ENCODE assay signal across 8 cellular contexts in the genomic region with DNA sequence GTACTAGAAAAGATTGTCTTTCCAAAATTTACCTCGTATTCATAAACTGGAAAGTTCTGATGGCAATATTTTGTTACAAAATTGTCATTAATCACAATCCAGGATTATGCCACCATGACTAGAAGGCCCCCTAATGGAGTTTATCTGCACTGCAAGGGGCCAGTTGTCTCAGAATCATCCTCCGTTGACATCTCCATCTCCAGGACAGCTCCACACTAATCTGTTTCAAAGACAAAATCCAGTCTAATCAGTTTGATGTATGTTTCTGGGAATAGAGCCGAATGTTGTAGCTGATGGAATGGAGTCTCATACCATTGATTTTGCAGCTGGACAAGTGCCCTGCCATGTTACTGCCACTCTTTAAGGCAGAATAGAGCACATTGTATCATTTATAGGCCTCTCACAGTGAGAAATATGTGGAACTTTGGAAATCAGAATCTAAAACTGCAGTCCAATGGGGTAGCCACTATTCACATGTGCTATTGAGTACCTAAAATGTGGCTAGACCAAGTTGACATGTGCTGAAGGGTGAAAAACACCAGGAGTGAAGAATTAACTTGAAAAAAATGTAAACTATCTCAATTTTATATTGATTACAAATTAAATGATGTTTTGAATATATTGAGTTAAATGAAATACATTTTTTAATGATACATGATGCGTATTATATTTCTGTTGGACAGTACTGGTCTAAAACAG. TPM values are rescaled to one million over a fixed set of nuclear protein-coding genes. Genes with fewer than 3 reads are reported as not detected.
DNase-seq lines count a peak whose midpoint lies in the region; ATAC-seq and TF ChIP-seq lines count a peak whose summit lies in the region.

No MANE protein-coding gene starts in this region.

- POLR2A ChIA-PET in SK-N-SH (lab: Yijun Ruan, JAX) = no interaction called here

- H4K20me1 ChIP-seq in SK-N-SH (ENCODE audit: insufficient read depth) = no peaks in the 10 kb centered on the region

- CTCF ChIA-PET in SK-N-SH (lab: Yijun Ruan, JAX) = interaction anchor here (0.9 to 1.8 kb wide), 8 partner anchors 9 to 301 kb away, joined by 3 to 13 read pairs (median 4); a partner anchor contains a TSS

- H3K4me2 ChIP-seq in SK-N-SH = no peak overlapping the region

- intact Hi-C loops in left ventricle myocardium inferior (cut with micrococcal nuclease) (no loop called here), right cardiac atrium (cut with DNase I) (no loop called here), tibial artery (cut with DNase I; ENCODE audit: low total_unique reads) (no loop called here)

- H3K36me3 ChIP-seq in left ventricle myocardium inferior (peaks cover 53% of the 10 kb centered on the region), SK-N-SH (replicated peaks in 1 of 2; ENCODE audit: control insufficient read depth in 1 of 2, insufficient read depth in 2 of 2, low read length in 1 of 2) (peaks cover 0 to 2% of the 10 kb centered on the region in 2 experiments), tibial artery (peaks cover 0 to 4% (median 0%) of the 10 kb centered on the region in 3 donors)

- H3K27ac ChIP-seq in left ventricle myocardium inferior (replicated peaks) (peak overlapping the region; percentile 42), right cardiac atrium (ENCODE audit: low read length) (no peak overlapping the region), SK-N-SH (ENCODE audit: low read depth in 2 of 2, low read length in 1 of 2) (peak overlapping the region in 1 of 2 experiments; percentile 39; a peak in 2 of 4 replicates), tibial artery (peak overlapping the region; percentile 42 to 65)

- H3K9ac ChIP-seq in SK-N-SH = no peak overlapping the region

- TF ChIP-seq EP300 in SK-N-SH (IDR thresholded peaks at IDR 0.05; ENCODE audit: borderline replicate concordance in 1 of 2, low read depth in 1 of 2, low read length in 1 of 2) = no peak

- TF ChIP-seq CTCF in left ventricle myocardium inferior (IDR thresholded peaks at IDR 0.05; ENCODE audit: borderline replicate concordance) (peak; percentile 62), SK-N-SH (IDR thresholded peaks at IDR 0.05) (peak; percentile 61), fibroblast of villous mesenchyme (IDR thresholded peaks at IDR 0.05; ENCODE audit: insufficient read depth, low read depth, low read length) (peak; percentile 64), tibial artery (IDR thresholded peaks at IDR 0.05) (peak in 1 of 2 experiments; percentile 8)

- DNase-seq in left ventricle myocardium inferior = no peak
- DNase-seq in right cardiac atrium = no peak
- DNase-seq in SK-N-SH = peak; percentile 42
- DNase-seq in fibroblast of villous mesenchyme (ENCODE audit: low read depth) = peak; percentile 12
- no peak for DNase-seq in tibial artery
- no peak for DNase-seq in AG08396 (ENCODE audit: low spot score)
- DNase-seq in SHP77 treated with DMSO at 0.1 percent for 48 hours (lab: John Stamatoyannopoulos, UW) = no peak

- H3F3A ChIP-seq in SK-N-SH (replicated peaks; ENCODE audit: insufficient read depth) = peaks cover 31% of the 10 kb centered on the region

- no peaks in the 10 kb centered on the region for H3K9me3 ChIP-seq in left ventricle myocardium inferior (replicated peaks)
- no peaks in the 10 kb centered on the region for H3K9me3 ChIP-seq in right cardiac atrium (ENCODE audit: control insufficient read depth, low read length)
- H3K9me3 ChIP-seq in SK-N-SH = no peaks in the 10 kb centered on the region
- H3K9me3 ChIP-seq in tibial artery = no peaks in the 10 kb centered on the region

- ATAC-seq in right cardiac atrium (no peak), GM18861 (IDR thresholded peaks at IDR 0.05; ENCODE audit: unreplicated experiment) (no peak)

- H3K27me3 ChIP-seq in left ventricle myocardium inferior (ENCODE audit: low read depth) = no peaks in the 10 kb centered on the region
- no peaks in the 10 kb centered on the region for H3K27me3 ChIP-seq in right cardiac atrium (ENCODE audit: control insufficient read depth, insufficient read depth)
- H3K27me3 ChIP-seq in SK-N-SH (ENCODE audit: insufficient read depth) = no peaks in the 10 kb centered on the region
- H3K27me3 ChIP-seq in tibial artery = no peaks in the 10 kb centered on the region

- H3K9me2 ChIP-seq in SK-N-SH = no peaks in the 10 kb centered on the region

- H3K79me2 ChIP-seq in SK-N-SH (ENCODE audit: insufficient read depth) = no peaks in the 10 kb centered on the region

- H3K4me3 ChIP-seq in left ventricle myocardium inferior (no peak overlapping the region), right cardiac atrium (ENCODE audit: low read length) (no peak overlapping the region), SK-N-SH (ENCODE audit: low read depth in 2 of 2, low read length in 1 of 2) (no peak overlapping the region), fibroblast of villous mesenchyme (ENCODE audit: low read depth, low read length) (no peak overlapping the region), tibial artery (no peak overlapping the region)

- H3K4me1 ChIP-seq in left ventricle myocardium inferior (peaks cover 62% of the 10 kb centered on the region), right cardiac atrium (ENCODE audit: control insufficient read depth, insufficient read depth, low read length) (no peaks in the 10 kb centered on the region), SK-N-SH (ENCODE audit: control insufficient read depth in 1 of 2, insufficient read depth in 2 of 2, low read depth in 1 of 2, low read length in 1 of 2) (peaks cover 0 to 7% of the 10 kb centered on the region in 2 experiments; a peak in 2 of 4 replicates), tibial artery (peaks cover 0 to 56% (median 19%) of the 10 kb centered on the region in 4 donors)

- no peak overlapping the region for H2AFZ ChIP-seq in SK-N-SH (ENCODE audit: low read depth)

- TF ChIP-seq RAD21 in SK-N-SH (IDR thresholded peaks at IDR 0.05; ENCODE audit: low read length) = peak; percentile 45

- 77% methylated on average over 4 of the region's 4 CpGs for WGBS in right cardiac atrium
- WGBS in SK-N-SH (ENCODE audit: low lambda C conversion rate) = 44% methylated on average over 4 of the region's 4 CpGs

TF ChIP-seq in SK-N-SH, 30 proteins besides CTCF, POLR2A, EP300 and RAD21:
- no peak for TF ChIP-seq RFX5 (IDR thresholded peaks at IDR 0.05; ENCODE audit: low read length)
- TF ChIP-seq, protein P1, sequence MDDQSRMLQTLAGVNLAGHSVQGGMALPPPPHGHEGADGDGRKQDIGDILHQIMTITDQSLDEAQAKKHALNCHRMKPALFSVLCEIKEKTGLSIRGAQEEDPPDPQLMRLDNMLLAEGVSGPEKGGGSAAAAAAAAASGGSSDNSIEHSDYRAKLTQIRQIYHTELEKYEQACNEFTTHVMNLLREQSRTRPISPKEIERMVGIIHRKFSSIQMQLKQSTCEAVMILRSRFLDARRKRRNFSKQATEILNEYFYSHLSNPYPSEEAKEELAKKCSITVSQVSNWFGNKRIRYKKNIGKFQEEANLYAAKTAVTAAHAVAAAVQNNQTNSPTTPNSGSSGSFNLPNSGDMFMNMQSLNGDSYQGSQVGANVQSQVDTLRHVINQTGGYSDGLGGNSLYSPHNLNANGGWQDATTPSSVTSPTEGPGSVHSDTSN (IDR thresholded peaks at IDR 0.05) = peak; percentile 49
- TF ChIP-seq, protein P2, sequence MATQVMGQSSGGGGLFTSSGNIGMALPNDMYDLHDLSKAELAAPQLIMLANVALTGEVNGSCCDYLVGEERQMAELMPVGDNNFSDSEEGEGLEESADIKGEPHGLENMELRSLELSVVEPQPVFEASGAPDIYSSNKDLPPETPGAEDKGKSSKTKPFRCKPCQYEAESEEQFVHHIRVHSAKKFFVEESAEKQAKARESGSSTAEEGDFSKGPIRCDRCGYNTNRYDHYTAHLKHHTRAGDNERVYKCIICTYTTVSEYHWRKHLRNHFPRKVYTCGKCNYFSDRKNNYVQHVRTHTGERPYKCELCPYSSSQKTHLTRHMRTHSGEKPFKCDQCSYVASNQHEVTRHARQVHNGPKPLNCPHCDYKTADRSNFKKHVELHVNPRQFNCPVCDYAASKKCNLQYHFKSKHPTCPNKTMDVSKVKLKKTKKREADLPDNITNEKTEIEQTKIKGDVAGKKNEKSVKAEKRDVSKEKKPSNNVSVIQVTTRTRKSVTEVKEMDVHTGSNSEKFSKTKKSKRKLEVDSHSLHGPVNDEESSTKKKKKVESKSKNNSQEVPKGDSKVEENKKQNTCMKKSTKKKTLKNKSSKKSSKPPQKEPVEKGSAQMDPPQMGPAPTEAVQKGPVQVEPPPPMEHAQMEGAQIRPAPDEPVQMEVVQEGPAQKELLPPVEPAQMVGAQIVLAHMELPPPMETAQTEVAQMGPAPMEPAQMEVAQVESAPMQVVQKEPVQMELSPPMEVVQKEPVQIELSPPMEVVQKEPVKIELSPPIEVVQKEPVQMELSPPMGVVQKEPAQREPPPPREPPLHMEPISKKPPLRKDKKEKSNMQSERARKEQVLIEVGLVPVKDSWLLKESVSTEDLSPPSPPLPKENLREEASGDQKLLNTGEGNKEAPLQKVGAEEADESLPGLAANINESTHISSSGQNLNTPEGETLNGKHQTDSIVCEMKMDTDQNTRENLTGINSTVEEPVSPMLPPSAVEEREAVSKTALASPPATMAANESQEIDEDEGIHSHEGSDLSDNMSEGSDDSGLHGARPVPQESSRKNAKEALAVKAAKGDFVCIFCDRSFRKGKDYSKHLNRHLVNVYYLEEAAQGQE (IDR thresholded peaks at IDR 0.05; ENCODE audit: low read depth, low read length) = no peak
- TF ChIP-seq FOXJ3 (CRISPR knock-in tag; IDR thresholded peaks at IDR 0.05) = no peak
- TF ChIP-seq SMC3 (IDR thresholded peaks at IDR 0.05; ENCODE audit: low read depth, low read length) = peak; percentile 36
- no peak for TF ChIP-seq SIN3A (IDR thresholded peaks at IDR 0.05; ENCODE audit: borderline replicate concordance, low read depth, low read length)
- no peak for TF ChIP-seq CHD2 (IDR thresholded peaks at IDR 0.05; ENCODE audit: low read length, partially characterized antibody)
- no peak for TF ChIP-seq GATA2 (CRISPR knock-in tag; IDR thresholded peaks at IDR 0.05)

RNA-seq across cellular contexts. Expression of a gene that starts 38.3 kb away (rescaled TPM):
- total RNA-seq in left ventricle myocardium inferior (563 TPM), right cardiac atrium (100 to 1,000 TPM; 447 to 559 (median 471) TPM), fibroblast of villous mesenchyme (135 and 149 TPM in 2 replicates)
- polyA plus RNA-seq in right cardiac atrium (365 TPM), SK-N-SH (2012; rRNA removed) (453 and 546 TPM in 2 replicates)
- polyA plus RNA-seq in SK-N-SH (2012; cell fraction: cytosol; rRNA removed) = 577 and 786 TPM in 2 replicates
- polyA plus RNA-seq in SK-N-SH (2012; cell fraction: nucleus; rRNA removed) = 127 and 172 TPM in 2 replicates

Comparison
In these comparisons a context has a peak if more than half of its experiments do, and no peak if none do; other contexts are left out.
1. DNase-seq: peak in SK-N-SH (single experiment) and fibroblast of villous mesenchyme (single experiment); none in left ventricle myocardium inferior (single experiment), right cardiac atrium (0 of 3), tibial artery (0 of 2), AG08396 (single experiment) and SHP77 treated with DMSO at 0.1 percent for 48 hours (single experiment).